In genomic region chr17:57945999-57946797, GRCh38 we compare ENCODE assay signal across 1 cellular context.
TF ChIP-seq lines count a peak whose summit lies in the region.

No MANE protein-coding gene starts in this region.

TF ChIP-seq in HCT116, 20 proteins besides CTCF, POLR2A, EP300 and RAD21 (continued from another document):
- TF ChIP-seq SIN3A (IDR thresholded peaks at IDR 0.05; ENCODE audit: low read depth) (no peak), ZNF274 (IDR thresholded peaks at IDR 0.05; ENCODE audit: low read depth, low read length) (no peak), SP1 (IDR thresholded peaks at IDR 0.05; ENCODE audit: low read depth) (no peak), SRF (IDR thresholded peaks at IDR 0.05; ENCODE audit: low read depth) (no peak), CBX3 (IDR thresholded peaks at IDR 0.05; ENCODE audit: low read depth) (no peak), EGR1 (IDR thresholded peaks at IDR 0.05; ENCODE audit: low read depth) (no peak), FOSL1 (IDR thresholded peaks at IDR 0.05; ENCODE audit: low read depth) (no peak)
